8 cellular contexts compared by ENCODE assay signal in the genomic region with DNA sequence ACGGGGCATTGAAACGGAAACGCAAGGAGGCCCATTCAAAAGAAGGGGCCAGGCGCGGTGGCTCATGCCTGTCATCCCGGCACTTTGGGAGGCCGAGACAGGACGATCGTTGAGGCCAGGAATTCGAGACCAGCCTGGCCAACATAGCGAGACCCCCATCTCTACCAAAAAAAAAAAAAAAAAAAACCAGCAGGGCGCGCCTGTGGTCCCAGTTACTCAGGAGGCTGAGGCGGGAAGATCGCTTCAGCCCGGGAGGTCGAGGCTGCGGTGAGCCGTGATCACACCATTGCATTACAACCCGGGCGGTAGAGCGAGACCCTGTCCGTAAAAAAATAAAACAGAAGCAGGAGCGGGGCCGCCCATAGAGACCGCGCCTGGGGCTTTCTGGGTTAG. TPM values are rescaled to one million over a fixed set of nuclear protein-coding genes. Genes with fewer than 3 reads are reported as not detected.
A peak's percentile ranks its signal among the peaks of the same experiment; 100 is the strongest.
DNase-seq lines count a peak whose midpoint lies in the region; ATAC-seq and TF ChIP-seq lines count a peak whose summit lies in the region.

No MANE protein-coding gene starts in this region.

- WGBS in lower leg skin, 2 donors, result 10 to 17% methylated on average over 27 of the region's 27 CpGs

- no peaks in the 10 kb centered on the region for H3K9me3 Mint-ChIP-seq in activated naive CD8-positive, alpha-beta T cell treated with anti-CD3 and anti-CD28 coated beads, Interleukin-2, amount 10 ng/mL, durations not matched to agents 7 days and 5 days

- DNase-seq in Right ventricle myocardium superior, result peak; percentile 44
- no peak for DNase-seq in cardiac septum (ENCODE audit: low spot score)
- DNase-seq in activated naive CD8-positive, alpha-beta T cell treated with anti-CD3 and anti-CD28 coated beads, Interleukin-2, amount 10 ng/mL, durations not matched to agents 7 days and 5 days, result no peak
- DNase-seq in lower leg skin (ENCODE audit: low spot score in 2 of 2), result no peak
- DNase-seq in uterus, result no peak
- DNase-seq in NCI-H526 (lab: John Stamatoyannopoulos, UW), result no peak
- DNase-seq in COLO668 (lab: John Stamatoyannopoulos, UW; ENCODE audit: unreplicated experiment), result no peak
- DNase-seq in HuH-7.5 (ENCODE audit: low spot score), result no peak

- H3K4me3 ChIP-seq in lower leg skin (ENCODE audit: low read depth, poor library complexity, severe bottlenecking) (peak overlapping the region; percentile 84), uterus (peak overlapping the region; percentile 89 to 95)

- TF ChIP-seq CTCF in lower leg skin (IDR thresholded peaks at IDR 0.05), result no peak
- TF ChIP-seq CTCF in uterus (IDR thresholded peaks at IDR 0.05), result no peak

- intact Hi-C loops in Right ventricle myocardium superior (cut with DNase I), result no loop called here
- intact Hi-C loops in cardiac septum (cut with DNase I), result no loop called here
- intact Hi-C loops in lower leg skin (cut with DNase I; ENCODE audit: low total_unique reads), result no loop called here
- intact Hi-C loops in uterus (cut with DNase I; ENCODE audit: low total_unique reads), result loop anchor here (10.0 kb wide), 1 partner anchor 65 kb away; the partner anchor contains the start of gene INTS1

- no peaks in the 10 kb centered on the region for H3K27me3 ChIP-seq in uterus

- H3K4me1 Mint-ChIP-seq in activated naive CD8-positive, alpha-beta T cell treated with anti-CD3 and anti-CD28 coated beads, Interleukin-2, amount 10 ng/mL, durations not matched to agents 7 days and 5 days, result peaks cover 14% of the 10 kb centered on the region

- ATAC-seq in Right ventricle myocardium superior (ENCODE audit: poor library complexity), result no peak
- no peak for ATAC-seq in activated naive CD8-positive, alpha-beta T cell treated with anti-CD3 and anti-CD28 coated beads, Interleukin-2, amount 10 ng/mL, durations not matched to agents 7 days and 5 days (ENCODE audit: low read depth)

- peak overlapping the region; percentile 94 to 95 for H3K27ac ChIP-seq in uterus

- no peaks in the 10 kb centered on the region for H3K27me3 Mint-ChIP-seq in activated naive CD8-positive, alpha-beta T cell treated with anti-CD3 and anti-CD28 coated beads, Interleukin-2, amount 10 ng/mL, durations not matched to agents 7 days and 5 days

- H3K27ac Mint-ChIP-seq in activated naive CD8-positive, alpha-beta T cell treated with anti-CD3 and anti-CD28 coated beads, Interleukin-2, amount 10 ng/mL, durations not matched to agents 7 days and 5 days, result peak overlapping the region; percentile 85

- peak overlapping the region; percentile 91 for H3K4me3 Mint-ChIP-seq in activated naive CD8-positive, alpha-beta T cell treated with anti-CD3 and anti-CD28 coated beads, Interleukin-2, amount 10 ng/mL, durations not matched to agents 7 days and 5 days

- H3K36me3 Mint-ChIP-seq in activated naive CD8-positive, alpha-beta T cell treated with anti-CD3 and anti-CD28 coated beads, Interleukin-2, amount 10 ng/mL, durations not matched to agents 7 days and 5 days, result peaks cover 4% of the 10 kb centered on the region

- TF ChIP-seq POLR2A in lower leg skin (IDR thresholded peaks at IDR 0.05), result no peak
- TF ChIP-seq POLR2A in uterus (IDR thresholded peaks at IDR 0.05), result no peak

- POLR2A ChIA-PET in activated naive CD8-positive, alpha-beta T cell treated with anti-CD3 and anti-CD28 coated beads, Interleukin-2, amount 10 ng/mL, durations not matched to agents 7 days and 5 days (lab: Charles Lee), result interaction anchor here (0.7 to 1.3 kb wide), 2 partner anchors 784 to 1172 kb away, joined by 5 to 7 read pairs; no protein-coding TSS in a partner anchor

- no peaks in the 10 kb centered on the region for H3K9me3 ChIP-seq in uterus

- H3K4me1 ChIP-seq in uterus, result peaks cover 0 to 6% of the 10 kb centered on the region in 2 donors

- no peaks in the 10 kb centered on the region for H3K36me3 ChIP-seq in uterus

RNA-seq across cellular contexts. Expression of gene PSMG3, which starts 0.4 kb away (rescaled TPM):
- total RNA-seq in Right ventricle myocardium superior, result 12.1 TPM
- 12.1 TPM for total RNA-seq in cardiac septum
- 10 to 100 TPM; 26.8 to 33.0 TPM for total RNA-seq in activated naive CD8-positive, alpha-beta T cell treated with anti-CD3 and anti-CD28 coated beads, Interleukin-2, amount 10 ng/mL, durations not matched to agents 7 days and 5 days
- 10 to 100 TPM; 38.2 to 73.2 (median 60.7) TPM for total RNA-seq in lower leg skin
- total RNA-seq in uterus, result 100 to 1,000 TPM in 1 of 4 donors, 10 to 100 TPM in 3; 16.4 to 143 (median 25.7) TPM

RNA-seq across cellular contexts. Expression of gene TMEM184A, which starts 13.4 kb away (rescaled TPM):
- total RNA-seq in Right ventricle myocardium superior (0.30 TPM), cardiac septum (0.08 TPM), lower leg skin (100 to 1,000 TPM in 3 of 4 donors, 10 to 100 TPM in 1; 70.5 to 177 (median 119) TPM), uterus (1 to 10 TPM in 1 of 4 donors, under 1 TPM in 2, not detected in 1; 0.29 to 2.8 (median 0.64) TPM)
- not detected for total RNA-seq in activated naive CD8-positive, alpha-beta T cell treated with anti-CD3 and anti-CD28 coated beads, Interleukin-2, amount 10 ng/mL, durations not matched to agents 7 days and 5 days

RNA-seq across cellular contexts. Expression of gene MAFK, which starts 38.9 kb away (rescaled TPM):
- total RNA-seq in Right ventricle myocardium superior, result 59.4 TPM
- total RNA-seq in cardiac septum, result 192 TPM
- total RNA-seq in activated naive CD8-positive, alpha-beta T cell treated with anti-CD3 and anti-CD28 coated beads, Interleukin-2, amount 10 ng/mL, durations not matched to agents 7 days and 5 days, result 10 to 100 TPM; 33.0 to 34.5 TPM
- 10 to 100 TPM; 47.7 to 72.8 (median 52.3) TPM for total RNA-seq in lower leg skin
- total RNA-seq in uterus, result 10 to 100 TPM; 10.8 to 40.9 (median 26.0) TPM

Comparison
In these comparisons a context has a peak if more than half of its experiments do, and no peak if none do; other contexts are left out.
1. RNA of gene TMEM184A, which starts 13.4 kb away (total RNA-seq): 70.5 to 177 TPM in lower leg skin; 0.29 to 2.8 TPM in uterus, 0.30 TPM in Right ventricle myocardium superior (single experiment), not detected in activated naive CD8-positive, alpha-beta T cell treated with anti-CD3 and anti-CD28 coated beads, Interleukin-2, amount 10 ng/mL, durations not matched to agents 7 days and 5 days and 0.08 TPM in cardiac septum (single experiment); every median in the first group is over 10 times any median in the second.